Comparison of ENCODE assay signal across 14 cellular contexts in the genomic region with DNA sequence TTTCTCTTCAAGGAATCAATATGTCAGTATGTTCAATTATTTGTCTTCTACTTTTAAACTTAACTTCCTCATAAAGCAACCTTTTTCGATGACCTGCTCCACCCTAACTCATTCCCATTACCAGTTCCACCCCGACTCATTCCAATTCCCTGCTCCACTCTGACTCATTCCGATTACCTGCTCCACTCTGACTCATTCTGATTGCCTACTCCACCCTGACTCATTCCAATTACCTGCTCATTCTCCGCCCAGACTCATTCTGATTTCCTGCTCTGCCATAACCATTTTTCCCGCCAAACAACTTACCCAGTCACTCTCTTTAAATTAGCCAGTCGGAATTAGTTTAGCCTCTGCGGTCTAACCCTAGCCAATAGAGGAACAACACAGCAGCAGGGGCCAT.
DNase-seq lines count a peak whose midpoint lies in the region; FAIRE-seq and TF ChIP-seq lines count a peak whose summit lies in the region.
"Had no signal": no experiment of that assay in that cellular context is flagged by ENCODE, and none has a peak within 500 bp of the region (broad histone marks: within the 10 kb centered on the region; RNA-seq: fewer than 3 reads in every experiment).

No MANE protein-coding gene starts in this region.

- peak; percentile 45 for FAIRE-seq in H54 (lab: Jason Lieb, UNC)
- FAIRE-seq: GM19239, pancreas had no signal

- H3K4me3 ChIP-seq in HAP-1, result no peak overlapping the region
- H3K4me3 ChIP-seq: pancreas, upper lobe of left lung had no signal

- H3K36me3 ChIP-seq in HAP-1 (replicated peaks), result no peaks in the 10 kb centered on the region
- H3K36me3 ChIP-seq: pancreas, upper lobe of left lung had no signal

- H3K9me3 ChIP-seq in HAP-1, result no peaks in the 10 kb centered on the region
- H3K9me3 ChIP-seq: pancreas had no signal

- no peak for TF ChIP-seq POLR2A in H54 (IDR thresholded peaks at IDR 0.05; ENCODE audit: low read depth, low read length)

- in situ Hi-C loops in HAP-1 (cut with MboI; ENCODE audit: low sequenced_read_pairs), result loop anchor here (25.0 kb wide), 1 partner anchor 393 kb away; no protein-coding TSS in a partner anchor

- H3K4me1 ChIP-seq in HAP-1, result no peaks in the 10 kb centered on the region
- H3K4me1 ChIP-seq: pancreas, upper lobe of left lung had no signal

- no peaks in the 10 kb centered on the region; the same call in 1 of the 2 replicates for H3K27me3 ChIP-seq in HAP-1 (ENCODE audit: low read depth)
- H3K27me3 ChIP-seq: pancreas, upper lobe of left lung had no signal

- no peak for DNase-seq in H54 (ENCODE audit: insufficient read length, low spot score)
- DNase-seq in NCI-H2227 treated with DMSO at 0.1 percent for 48 hours (lab: John Stamatoyannopoulos, UW), result peak; percentile 20
- DNase-seq in dermis blood vessel endothelial cell, result peak; percentile 26
- peak; percentile 54 for DNase-seq in mucosa of gallbladder (ENCODE audit: low spot score)
- no peak for DNase-seq in foreskin melanocyte
- no peak for DNase-seq in T1000 (lab: John Stamatoyannopoulos, UW)
- no peak for DNase-seq in posterior cingulate gyrus
- DNase-seq in HAP-1 (ENCODE audit: low spot score in 2 of 2), result no peak
- DNase-seq: activated CD4-positive, alpha-beta T cell treated with anti-CD3 and anti-CD28 coated beads, Interleukin-2, amount 10 ng/mL, durations not matched to agents 24 days and 14 days; C1 segment of cervical spinal cord; DMS79; pancreas; upper lobe of left lung had no signal

- intact Hi-C loops in posterior cingulate gyrus (cut with DNase I), result no loop called here

Comparison
In these comparisons a context has a peak if more than half of its experiments do, and no peak if none do; other contexts are left out.
1. DNase-seq: peak in NCI-H2227 treated with DMSO at 0.1 percent for 48 hours (single experiment), dermis blood vessel endothelial cell (single experiment) and mucosa of gallbladder (single experiment); none in H54 (single experiment), foreskin melanocyte (single experiment), T1000 (single experiment), posterior cingulate gyrus (0 of 10) and HAP-1 (0 of 2).